ENCODE assay signal across 9 cellular contexts in the genomic region with DNA sequence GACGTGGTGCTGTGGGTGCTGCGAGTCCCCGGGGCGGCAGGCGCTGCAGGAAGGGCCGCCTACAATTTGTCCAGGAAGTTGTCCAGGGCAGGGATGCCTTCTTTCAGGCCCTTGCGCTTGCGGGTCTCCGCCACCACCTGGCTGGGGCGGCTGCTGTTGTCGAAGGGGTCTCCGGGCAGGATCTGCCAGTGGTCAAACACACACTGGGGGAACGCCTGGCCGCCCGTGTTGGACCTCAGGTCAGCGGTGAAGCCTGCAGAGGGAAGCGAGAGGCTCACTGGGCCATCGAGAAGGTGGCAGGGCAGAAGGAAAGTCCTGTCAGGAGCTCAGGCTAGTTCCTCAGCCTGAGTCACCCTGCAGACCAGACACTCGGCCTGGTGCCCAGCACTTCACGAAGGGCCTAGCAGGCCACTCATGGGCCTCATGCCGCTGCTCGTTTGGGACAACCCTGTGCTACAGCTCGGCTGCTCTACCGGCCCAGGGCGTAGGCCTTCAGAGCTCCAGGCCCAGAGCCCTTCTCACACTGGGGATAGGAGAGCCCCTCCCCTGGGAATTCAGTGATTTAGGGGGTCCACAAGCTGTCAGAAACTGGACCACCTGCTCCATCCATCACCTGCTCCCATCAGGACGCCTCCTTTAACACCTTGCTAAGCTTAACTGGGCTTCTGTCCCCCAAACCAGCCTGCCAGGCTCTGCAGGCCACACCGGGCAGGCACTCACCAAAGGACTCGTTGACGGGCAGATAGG. TPM values are rescaled to one million over a fixed set of nuclear protein-coding genes. Genes with fewer than 3 reads are reported as not detected.
DNase-seq lines count a peak whose midpoint lies in the region; ATAC-seq, FAIRE-seq and TF ChIP-seq lines count a peak whose summit lies in the region.
"Had no signal": no experiment of that assay in that cellular context is flagged by ENCODE, and none has a peak within 500 bp of the region (broad histone marks: within the 10 kb centered on the region; RNA-seq: fewer than 3 reads in every experiment).

No MANE protein-coding gene starts in this region.

- peaks cover 42 to 60% of the 10 kb centered on the region in 2 donors for H3K36me3 ChIP-seq in kidney (ENCODE audit: control insufficient read depth in 1 of 2, insufficient read depth in 2 of 2, low read length in 2 of 2)
- H3K36me3 ChIP-seq in effector memory CD4-positive, alpha-beta T cell (ENCODE audit: control insufficient read depth, insufficient read depth, low read length) = peaks cover 60% of the 10 kb centered on the region

- no peaks in the 10 kb centered on the region for H3K9me3 Mint-ChIP-seq in activated B cell treated with CpG ODN at 0.5 μM for 24 hours

- no peaks in the 10 kb centered on the region for H3K27me3 Mint-ChIP-seq in activated B cell treated with CpG ODN at 0.5 μM for 24 hours

- no peaks in the 10 kb centered on the region for H3K27me3 ChIP-seq in effector memory CD4-positive, alpha-beta T cell (replicated peaks; ENCODE audit: control insufficient read depth, insufficient read depth, low read length, poor library complexity, severe bottlenecking)

- TF ChIP-seq CTCF in 22Rv1 (IDR thresholded peaks at IDR 0.05) (no peak), activated B cell treated with CpG ODN at 0.5 μM for 24 hours (IDR thresholded peaks at IDR 0.05) (no peak), kidney (IDR thresholded peaks at IDR 0.05; ENCODE audit: borderline replicate concordance, extremely low read depth, insufficient read depth) (no peak)

- H3K4me1 ChIP-seq in kidney (ENCODE audit: control insufficient read depth in 1 of 2, insufficient read depth in 1 of 2, low read depth in 1 of 2, low read length in 2 of 2) = no peaks in the 10 kb centered on the region
- H3K4me1 ChIP-seq in effector memory CD4-positive, alpha-beta T cell (ENCODE audit: control insufficient read depth, insufficient read depth, low read length, poor library complexity, severe bottlenecking) = no peaks in the 10 kb centered on the region

- CTCF ChIA-PET in activated B cell treated with CpG ODN at 0.5 μM for 24 hours (lab: Charles Lee) = no interaction called here

- ATAC-seq in activated B cell treated with CpG ODN at 0.5 μM for 24 hours (ENCODE audit: low read depth) = peak; percentile 7

- no peak overlapping the region for H3K4me3 Mint-ChIP-seq in activated B cell treated with CpG ODN at 0.5 μM for 24 hours

- POLR2A ChIA-PET in activated B cell treated with CpG ODN at 0.5 μM for 24 hours (lab: Charles Lee) = interaction anchor here (1.6 kb wide), 1 partner anchor 14 kb away, joined by 6 read pairs; no protein-coding TSS in a partner anchor

- no peak overlapping the region for H3K9ac ChIP-seq in kidney (ENCODE audit: low read length in 2 of 2)

- peaks cover 10% of the 10 kb centered on the region for H3K4me1 Mint-ChIP-seq in activated B cell treated with CpG ODN at 0.5 μM for 24 hours

- H3K9me3 ChIP-seq in kidney (ENCODE audit: control insufficient read depth in 1 of 2, low read length in 2 of 2) = no peaks in the 10 kb centered on the region
- no peaks in the 10 kb centered on the region for H3K9me3 ChIP-seq in effector memory CD4-positive, alpha-beta T cell (ENCODE audit: control insufficient read depth, low read length)

- peak; percentile 60 for TF ChIP-seq POLR2A in GM12891 (IDR thresholded peaks at IDR 0.05; ENCODE audit: low read depth, low read length)

- H3K4me3 ChIP-seq in kidney (ENCODE audit: low read length in 2 of 2) = no peak overlapping the region
- H3K4me3 ChIP-seq in effector memory CD4-positive, alpha-beta T cell (ENCODE audit: insufficient read depth, low read depth, low read length, poor library complexity, severe bottlenecking) = no peak overlapping the region

- no peak for DNase-seq in GM12891 (ENCODE audit: insufficient read length, low spot score)
- DNase-seq in activated B cell treated with CpG ODN at 0.5 μM for 24 hours = no peak
- peak; percentile 87 for DNase-seq in kidney
- no peak for DNase-seq in LoVo (ENCODE audit: low spot score)
- DNase-seq in urothelium cell line (ENCODE audit: low spot score) = no peak
- no peak for DNase-seq in effector memory CD4-positive, alpha-beta T cell
- DNase-seq in NCI-H748 treated with DMSO at 0.1 percent for 48 hours (lab: John Stamatoyannopoulos, UW) = no peak
- DNase-seq: activated effector memory CD4-positive, alpha-beta T cell treated with anti-CD3 and anti-CD28 coated beads, Interleukin-2, amount 50 U/mL, for 16 hours had no signal

- FAIRE-seq in GM12891 (lab: Jason Lieb, UNC) (no peak), kidney (lab: Jason Lieb, UNC) (no peak), urothelium cell line (lab: Jason Lieb, UNC) (no peak)

- H3K27ac ChIP-seq in 22Rv1 (0 out of 2 replicates have a peak overlapping the region, but pooled peaks have one; percentile 4), kidney (ENCODE audit: low read depth in 2 of 2, low read length in 2 of 2) (no peak overlapping the region)
- H3K27ac ChIP-seq in effector memory CD4-positive, alpha-beta T cell (ENCODE audit: insufficient read depth, low read length, poor library complexity, severe bottlenecking) = no peak overlapping the region

- H3K27ac Mint-ChIP-seq in activated B cell treated with CpG ODN at 0.5 μM for 24 hours = peak overlapping the region; percentile 50

- intact Hi-C loops in activated B cell treated with CpG ODN at 0.5 μM for 24 hours (cut with micrococcal nuclease) = no loop called here
- intact Hi-C loops in kidney (cut with DNase I) = no loop called here

- H3K36me3 Mint-ChIP-seq in activated B cell treated with CpG ODN at 0.5 μM for 24 hours (ENCODE audit: low read depth) = peaks cover 66% of the 10 kb centered on the region

TF ChIP-seq in GM12891, 5 proteins besides CTCF, POLR2A, EP300 and RAD21:
- TF ChIP-seq POLR2AphosphoS5 (IDR thresholded peaks at IDR 0.05; ENCODE audit: low read depth, low read length) (peak; percentile 64; the same call in 1 of the 2 replicates), POU2F2 (IDR thresholded peaks at IDR 0.05; ENCODE audit: low read depth, low read length) (peak; percentile 11; the same call in 1 of the 2 replicates), SPI1 (IDR thresholded peaks at IDR 0.05; ENCODE audit: low read depth, low read length) (no peak), TAF1 (IDR thresholded peaks at IDR 0.05; ENCODE audit: low read depth, low read length) (no peak), PAX5 (IDR thresholded peaks at IDR 0.05; ENCODE audit: insufficient read depth, low read length, severe bottlenecking) (no peak)

RNA-seq across cellular contexts. Expression of a gene that starts 5.8 kb away (rescaled TPM):
- polyA plus RNA-seq in GM12891 (2012; ENCODE audit: low read depth, missing spikeins) = 41.6 TPM
- 37.5 and 42.2 TPM in 2 replicates for total RNA-seq in activated B cell treated with CpG ODN at 0.5 μM for 24 hours
- total RNA-seq in kidney = 54.6 TPM
- 30.6 TPM for polyA plus RNA-seq in kidney (ENCODE audit: insufficient read depth, low read depth, low replicate concordance)

RNA-seq across cellular contexts. Expression of a gene that starts 8.6 kb away (rescaled TPM):
- polyA plus RNA-seq in GM12891 (2012; ENCODE audit: low read depth, missing spikeins) = 2,933 TPM
- total RNA-seq in activated B cell treated with CpG ODN at 0.5 μM for 24 hours = 2,958 and 3,229 TPM in 2 replicates
- total RNA-seq in kidney = 1,813 TPM
- polyA plus RNA-seq in kidney (ENCODE audit: insufficient read depth, low read depth, low replicate concordance) = 1,520 TPM

RNA-seq across cellular contexts. Expression of a gene that starts 30.9 kb away (rescaled TPM):
- polyA plus RNA-seq in GM12891 (2012; ENCODE audit: low read depth, missing spikeins) = 14.1 TPM
- total RNA-seq in activated B cell treated with CpG ODN at 0.5 μM for 24 hours = 36.4 and 37.2 TPM in 2 replicates
- total RNA-seq in kidney = 25.0 TPM
- 9.8 TPM for polyA plus RNA-seq in kidney (ENCODE audit: insufficient read depth, low read depth, low replicate concordance)

RNA-seq across cellular contexts. Expression of a gene that starts 43.8 kb away (rescaled TPM):
- polyA plus RNA-seq in GM12891 (2012; ENCODE audit: low read depth, missing spikeins) = not detected
- not detected in 2 replicates for total RNA-seq in activated B cell treated with CpG ODN at 0.5 μM for 24 hours
- total RNA-seq in kidney = 0.69 TPM
- polyA plus RNA-seq in kidney (ENCODE audit: insufficient read depth, low read depth, low replicate concordance) = 6.1 TPM
